In the genomic region with DNA sequence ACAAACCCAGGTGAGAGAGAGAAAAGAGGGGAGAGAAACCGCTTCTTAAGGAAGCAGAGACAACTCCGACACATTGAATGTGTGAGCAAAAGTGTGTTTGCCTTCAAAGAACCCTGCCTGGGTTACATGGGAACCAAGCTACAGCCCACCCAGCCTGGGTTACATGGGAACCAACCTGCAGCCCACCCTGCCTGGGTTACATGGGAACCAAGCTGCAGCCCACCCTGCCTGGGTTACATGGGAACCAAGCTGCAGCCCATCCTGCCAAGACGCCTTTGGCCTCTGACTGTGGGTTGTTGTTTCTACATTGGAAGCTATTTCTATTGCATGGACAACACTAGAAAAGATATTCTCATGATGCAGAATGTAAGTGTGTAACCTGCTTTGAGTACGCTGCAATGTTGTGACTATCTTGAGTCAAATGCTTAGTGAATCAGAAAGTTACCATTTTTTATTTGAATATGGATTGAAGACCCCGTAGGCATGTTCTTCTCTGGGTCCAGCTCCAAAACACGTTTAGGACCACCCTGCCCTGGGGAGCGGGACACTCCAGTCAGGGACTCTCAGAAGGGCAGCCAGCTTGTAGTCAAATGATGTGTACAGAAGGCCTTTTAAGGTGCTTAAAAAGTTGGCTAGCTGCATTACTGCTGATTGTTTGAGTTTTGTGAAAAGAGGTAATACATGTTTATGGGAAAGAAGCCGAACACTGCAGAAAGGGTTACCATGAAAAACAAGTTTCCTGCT, we compare ENCODE assay signal across 25 cellular contexts. TPM values are rescaled to one million over a fixed set of nuclear protein-coding genes. Genes with fewer than 3 reads are reported as not detected.
"Had no signal": no experiment of that assay in that cellular context is flagged by ENCODE, and none has a peak within 500 bp of the region (broad histone marks: within the 10 kb centered on the region; RNA-seq: fewer than 3 reads in every experiment).

No MANE protein-coding gene starts in this region.

- H3K4me1 ChIP-seq: left ventricle myocardium inferior, prostate gland, upper lobe of left lung had no signal

- H3K9me3 ChIP-seq: prostate gland had no signal

- H3K36me3 Mint-ChIP-seq: immature natural killer cell, mesothelial cell of epicardium, natural killer cell had no signal

- H3K27ac Mint-ChIP-seq: immature natural killer cell; mesothelial cell of epicardium; natural killer cell; stimulated activated naive B cell treated with anti-CD40 and anti-IgM and Interleukin-4, amounts not matched to agents 10 μg/mL and 1 μg/mL and 100 μg/mL, for 72 hours; WTC11 had no signal

- DNase-seq: activated CD4-positive, alpha-beta T cell treated with anti-CD3 and anti-CD28 coated beads for 4 hours; activated CD4-positive, alpha-beta T cell treated with anti-CD3 and anti-CD28 coated beads, Interleukin-2, amount 50 U/mL, for 48 hours; activated naive CD4-positive, alpha-beta T cell treated with Interleukin-2 at 50 U/mL for 16 hours; dermis blood vessel endothelial cell; effector memory CD4-positive, alpha-beta T cell; glutamatergic neuron; immature natural killer cell; kidney glomerular epithelial cell; left ventricle myocardium inferior; natural killer cell; stimulated activated CD4-positive, alpha-beta T cell treated with anti-CD3 and anti-CD28 coated beads, Interleukin-2, amount 100 ng/mL, for 48 hours; stimulated activated naive B cell treated with anti-CD40 and anti-IgM and Interleukin-4, amounts not matched to agents 10 μg/mL and 1 μg/mL and 100 μg/mL, for 72 hours; T-helper 9 cell had no signal

- H3K36me3 ChIP-seq: cardiac muscle cell, left ventricle myocardium inferior, prostate gland, thoracic aorta, upper lobe of left lung had no signal

- H3K4me3 ChIP-seq: cardiac muscle cell, hepatocyte, left ventricle myocardium inferior, prostate gland, smooth muscle cell, thoracic aorta, upper lobe of left lung had no signal

- H3K4me1 Mint-ChIP-seq: immature natural killer cell; mesothelial cell of epicardium; stimulated activated naive B cell treated with anti-CD40 and anti-IgM and Interleukin-4, amounts not matched to agents 10 μg/mL and 1 μg/mL and 100 μg/mL, for 72 hours had no signal

- H3K4me3 Mint-ChIP-seq: immature natural killer cell; mesothelial cell of epicardium; natural killer cell; stimulated activated naive B cell treated with anti-CD40 and anti-IgM and Interleukin-4, amounts not matched to agents 10 μg/mL and 1 μg/mL and 100 μg/mL, for 72 hours; WTC11 had no signal

- H3K27ac ChIP-seq: cardiac muscle cell, hepatocyte, left ventricle myocardium inferior, prostate gland, thoracic aorta, upper lobe of left lung had no signal

- H3K27me3 ChIP-seq: cardiac muscle cell, upper lobe of left lung had no signal

- ATAC-seq: esophagus mucosa; natural killer cell; stimulated activated naive B cell treated with anti-CD40 and anti-IgM and Interleukin-4, amounts not matched to agents 10 μg/mL and 1 μg/mL and 100 μg/mL, for 72 hours; WTC11 had no signal

- H3K9me3 Mint-ChIP-seq: mesothelial cell of epicardium; natural killer cell; stimulated activated naive B cell treated with anti-CD40 and anti-IgM and Interleukin-4, amounts not matched to agents 10 μg/mL and 1 μg/mL and 100 μg/mL, for 72 hours had no signal

RNA-seq across cellular contexts. Expression of gene UNC5A, which starts 39.1 kb away (rescaled TPM):
- total RNA-seq: esophagus mucosa; left ventricle myocardium inferior; mesothelial cell of epicardium; natural killer cell; osteoblast; SK-MEL-5; smooth muscle cell; T-helper 1 cell treated with Interleukin-12 subunit alpha and Interleukin-12 subunit beta and Interleukin-4 antibody, amounts not matched to agents 30 ng/mL and 1 ng/mL, for 36 hours; thoracic aorta had no signal
- polyA plus RNA-seq: immature natural killer cell, smooth muscle cell had no signal
